ENCODE assay signal across 8 cellular contexts in the genomic region with DNA sequence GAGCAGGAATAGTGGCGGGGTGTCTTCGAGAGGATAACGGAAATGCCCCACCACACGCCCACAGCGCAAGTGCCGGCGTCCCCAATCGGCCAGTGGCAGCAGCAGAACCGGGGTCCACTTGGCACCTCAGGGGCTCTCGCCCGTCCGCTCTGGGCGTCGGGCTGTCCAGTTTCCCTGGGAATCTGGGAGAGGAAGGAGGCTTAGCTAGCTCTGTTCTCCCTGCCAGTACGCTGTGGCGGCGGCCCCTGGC. TPM values are rescaled to one million over a fixed set of nuclear protein-coding genes. Genes with fewer than 3 reads are reported as not detected.
DNase-seq lines count a peak whose midpoint lies in the region; ATAC-seq and TF ChIP-seq lines count a peak whose summit lies in the region.

No MANE protein-coding gene starts in this region.

- WGBS in sigmoid colon, 2 donors, result 0% methylated on average over 17 of the region's 17 CpGs

- H3K4me1 ChIP-seq in right atrium auricular region (peaks cover 0 to 10% of the 10 kb centered on the region in 2 donors), sigmoid colon (peaks cover 0 to 11% (median 7%) of the 10 kb centered on the region in 4 donors)

- H3K4me3 Mint-ChIP-seq in IgD-negative memory B cell, result peak overlapping the region; percentile 85 to 97 (median 94)
- peak overlapping the region; percentile 82 for H3K4me3 Mint-ChIP-seq in activated naive CD8-positive, alpha-beta T cell treated with anti-CD3 and anti-CD28 coated beads, Interleukin-2, amount 10 ng/mL, durations not matched to agents 7 days and 5 days

- TF ChIP-seq CTCF in right atrium auricular region (IDR thresholded peaks at IDR 0.05) (no peak), sigmoid colon (IDR thresholded peaks at IDR 0.05) (no peak)

- H3K9me3 Mint-ChIP-seq in IgD-negative memory B cell, result no peaks in the 10 kb centered on the region
- no peaks in the 10 kb centered on the region for H3K9me3 Mint-ChIP-seq in activated naive CD8-positive, alpha-beta T cell treated with anti-CD3 and anti-CD28 coated beads, Interleukin-2, amount 10 ng/mL, durations not matched to agents 7 days and 5 days

- POLR2A ChIA-PET in activated naive CD8-positive, alpha-beta T cell treated with anti-CD3 and anti-CD28 coated beads, Interleukin-2, amount 10 ng/mL, durations not matched to agents 7 days and 5 days (lab: Charles Lee), result interaction anchor here (0.9 to 1.4 kb wide), 4 partner anchors 25 to 168 kb away, joined by 3 to 5 read pairs (median 4); a partner anchor contains a TSS

- intact Hi-C loops in sigmoid colon (cut with DNase I), result loop anchor here (2.0 to 10.0 kb wide), 3 partner anchors 156 to 234 kb away; no protein-coding TSS in a partner anchor

- H3K27me3 ChIP-seq in right atrium auricular region, result no peaks in the 10 kb centered on the region
- no peaks in the 10 kb centered on the region for H3K27me3 ChIP-seq in sigmoid colon

- H3K4me1 Mint-ChIP-seq in IgD-negative memory B cell, result peaks cover 26 to 35% (median 33%) of the 10 kb centered on the region in 3 donors
- H3K4me1 Mint-ChIP-seq in activated naive CD8-positive, alpha-beta T cell treated with anti-CD3 and anti-CD28 coated beads, Interleukin-2, amount 10 ng/mL, durations not matched to agents 7 days and 5 days, result peaks cover 14% of the 10 kb centered on the region

- no peaks in the 10 kb centered on the region for H3K36me3 Mint-ChIP-seq in IgD-negative memory B cell
- peaks cover 2% of the 10 kb centered on the region for H3K36me3 Mint-ChIP-seq in activated naive CD8-positive, alpha-beta T cell treated with anti-CD3 and anti-CD28 coated beads, Interleukin-2, amount 10 ng/mL, durations not matched to agents 7 days and 5 days

- H3K9me3 ChIP-seq in right atrium auricular region (no peaks in the 10 kb centered on the region), sigmoid colon (no peaks in the 10 kb centered on the region)

- H3K36me3 ChIP-seq in right atrium auricular region (no peaks in the 10 kb centered on the region), sigmoid colon (no peaks in the 10 kb centered on the region)

- peak; percentile 4 for DNase-seq in DMS153 (lab: John Stamatoyannopoulos, UW)
- no peak for DNase-seq in activated naive CD8-positive, alpha-beta T cell treated with anti-CD3 and anti-CD28 coated beads, Interleukin-2, amount 10 ng/mL, durations not matched to agents 7 days and 5 days
- peak; percentile 59 for DNase-seq in right atrium auricular region (ENCODE audit: low spot score)
- peak; percentile 70 for DNase-seq in sigmoid colon
- DNase-seq in LoVo (ENCODE audit: low spot score), result no peak
- DNase-seq in dedifferentiated amniotic fluid mesenchymal stem cell (ENCODE audit: extremely low spot score), result no peak

- H3K4me3 ChIP-seq in right atrium auricular region (peak overlapping the region; percentile 66 to 87), sigmoid colon (peak overlapping the region; percentile 73 to 92 (median 81))

- TF ChIP-seq POLR2A in sigmoid colon (IDR thresholded peaks at IDR 0.05), result no peak

- peak; percentile 34 for ATAC-seq in GM21447 (IDR thresholded peaks at IDR 0.05; ENCODE audit: unreplicated experiment)
- ATAC-seq in activated naive CD8-positive, alpha-beta T cell treated with anti-CD3 and anti-CD28 coated beads, Interleukin-2, amount 10 ng/mL, durations not matched to agents 7 days and 5 days (ENCODE audit: low read depth), result no peak

- peak overlapping the region in 2 of 3 donors; percentile 31 to 78 for H3K27ac Mint-ChIP-seq in IgD-negative memory B cell
- H3K27ac Mint-ChIP-seq in activated naive CD8-positive, alpha-beta T cell treated with anti-CD3 and anti-CD28 coated beads, Interleukin-2, amount 10 ng/mL, durations not matched to agents 7 days and 5 days, result peak overlapping the region; percentile 77

- no peak for TF ChIP-seq EP300 in sigmoid colon (IDR thresholded peaks at IDR 0.05)

- H3K27ac ChIP-seq in right atrium auricular region (peak overlapping the region; percentile 92 to 94), sigmoid colon (peak overlapping the region; percentile 94 to 98 (median 97))

- no peaks in the 10 kb centered on the region for H3K27me3 Mint-ChIP-seq in IgD-negative memory B cell
- peaks cover 53% of the 10 kb centered on the region for H3K27me3 Mint-ChIP-seq in activated naive CD8-positive, alpha-beta T cell treated with anti-CD3 and anti-CD28 coated beads, Interleukin-2, amount 10 ng/mL, durations not matched to agents 7 days and 5 days

RNA-seq across cellular contexts. Expression of a gene that starts 53.7 kb away (rescaled TPM):
- polyA plus RNA-seq in IgD-negative memory B cell (not detected), sigmoid colon (not detected)
- total RNA-seq in activated naive CD8-positive, alpha-beta T cell treated with anti-CD3 and anti-CD28 coated beads, Interleukin-2, amount 10 ng/mL, durations not matched to agents 7 days and 5 days, result not detected
- total RNA-seq in right atrium auricular region (not detected), sigmoid colon (not detected)

Comparison
In these comparisons a context has a peak if more than half of its experiments do, and no peak if none do; other contexts are left out.
1. DNase-seq: peak in DMS153 (single experiment), right atrium auricular region (single experiment) and sigmoid colon (single experiment); none in activated naive CD8-positive, alpha-beta T cell treated with anti-CD3 and anti-CD28 coated beads, Interleukin-2, amount 10 ng/mL, durations not matched to agents 7 days and 5 days (single experiment), LoVo (single experiment) and dedifferentiated amniotic fluid mesenchymal stem cell (single experiment).